ENCODE assay signal across 18 cellular contexts in the genomic region with DNA sequence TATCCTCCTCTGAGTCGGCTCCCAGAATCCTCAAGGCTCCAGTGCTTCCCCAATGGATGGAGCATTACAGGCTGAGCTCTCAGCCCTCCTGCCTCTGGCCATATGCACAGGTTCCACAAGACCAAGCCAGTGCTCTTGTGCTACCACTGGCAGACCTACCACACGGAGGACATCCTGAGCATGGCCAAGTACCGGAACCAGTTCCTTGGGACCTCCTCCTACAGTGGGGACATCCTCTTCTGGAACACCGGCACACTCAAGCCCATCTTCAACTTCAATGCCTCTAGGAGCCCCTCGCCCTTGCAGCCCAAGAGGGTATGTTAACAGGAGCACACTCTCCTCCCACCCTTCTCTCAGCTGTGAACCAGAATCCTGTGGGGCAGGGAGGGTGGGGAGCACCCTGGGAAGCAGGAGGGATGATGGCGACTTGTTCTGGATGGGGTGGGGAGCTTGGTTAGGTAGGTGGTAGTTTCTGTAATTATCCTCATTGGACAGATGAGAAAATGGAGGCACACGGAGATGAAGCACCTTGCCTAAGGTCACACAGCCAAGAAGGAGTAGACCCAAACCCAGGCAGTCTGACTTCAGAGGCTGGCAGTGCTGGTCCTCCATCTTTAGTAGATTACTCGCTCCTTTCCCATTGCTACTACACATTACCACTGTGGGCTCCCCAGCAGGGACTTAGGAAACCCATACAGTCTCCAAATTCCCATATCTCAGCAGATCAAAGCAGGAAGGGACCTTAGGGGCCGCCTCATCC. TPM values are rescaled to one million over a fixed set of nuclear protein-coding genes. Genes with fewer than 3 reads are reported as not detected.
"Had no signal": no experiment of that assay in that cellular context is flagged by ENCODE, and none has a peak within 500 bp of the region (broad histone marks: within the 10 kb centered on the region; RNA-seq: fewer than 3 reads in every experiment).

No MANE protein-coding gene starts in this region.

- DNase-seq: activated effector memory CD4-positive, alpha-beta T cell treated with anti-CD3 and anti-CD28 coated beads, Interleukin-2, amount 50 U/mL, for 16 hours; activated naive CD4-positive, alpha-beta T cell treated with anti-CD3 and anti-CD28 coated beads, Interleukin-2, amount 10 ng/mL, durations not matched to agents 7 days and 5 days; activated T-cell treated with anti-CD3 and anti-CD28 coated beads, Interleukin-2, amount 50 U/mL, for 72 hours; amygdala; effector CD4-positive, alpha-beta T cell; foreskin fibroblast; natural killer cell; stimulated activated CD4-positive, alpha-beta T cell treated with anti-CD3 and anti-CD28 coated beads, Interleukin-2, amount 100 ng/mL, for 48 hours; stimulated activated naive CD4-positive, alpha-beta T cell; T1000; upper lobe of right lung had no signal

- H3K4me3 ChIP-seq: lung, upper lobe of right lung had no signal

- H3K27ac ChIP-seq: parathyroid adenoma, upper lobe of right lung had no signal

- H3K27me3 ChIP-seq: upper lobe of right lung had no signal

- H3K36me3 ChIP-seq: upper lobe of right lung had no signal

- H3K79me2 ChIP-seq: parathyroid adenoma had no signal

- ATAC-seq: activated T-cell treated with anti-CD3 and anti-CD28 coated beads, Interleukin-2, amount 50 U/mL, for 72 hours; left lobe of liver; natural killer cell; upper lobe of right lung had no signal

- H2AFZ ChIP-seq: parathyroid adenoma had no signal

- H3K4me1 ChIP-seq: parathyroid adenoma, upper lobe of right lung had no signal

- H3K9me3 ChIP-seq: upper lobe of right lung had no signal

RNA-seq across cellular contexts. Expression of gene EFCAB8, which starts 58.6 kb away (rescaled TPM):
- total RNA-seq: cerebellum, epithelial cell of proximal tubule, glomerular endothelial cell, kidney epithelial cell had no signal
